In genomic region chr15:82414536-82415191, GRCh38 we compare ENCODE assay signal across 1 cellular context.
TF ChIP-seq lines count a peak whose summit lies in the region.

No MANE protein-coding gene starts in this region.

TF ChIP-seq in HepG2, 621 proteins besides CTCF, POLR2A, EP300 and RAD21 (continued from another document):
- TF ChIP-seq ZNF839 (CRISPR knock-in tag; IDR thresholded peaks at IDR 0.05; ENCODE audit: borderline replicate concordance) (no peak), RFXANK (CRISPR knock-in tag; IDR thresholded peaks at IDR 0.05) (no peak), ZNF816 (CRISPR knock-in tag; IDR thresholded peaks at IDR 0.05; ENCODE audit: borderline replicate concordance) (0 out of 2 replicates have a peak, but pooled peaks have one; percentile 31), NFKB2 (CRISPR knock-in tag; IDR thresholded peaks at IDR 0.05; ENCODE audit: borderline replicate concordance) (no peak), ZNF501 (CRISPR knock-in tag; IDR thresholded peaks at IDR 0.05) (0 out of 2 replicates have a peak, but pooled peaks have one; percentile 22), CREM (IDR thresholded peaks at IDR 0.05) (peak; percentile 45; the same call in 1 of the 2 replicates), CREM (CRISPR knock-in tag; IDR thresholded peaks at IDR 0.05) (no peak), ASH2L (IDR thresholded peaks at IDR 0.05; ENCODE audit: insufficient read length, low read depth, low read length) (peak; percentile 42), SOX6 (IDR thresholded peaks at IDR 0.05) (no peak), SOX6 (CRISPR knock-in tag; IDR thresholded peaks at IDR 0.05) (peak; percentile 33; the same call in 1 of the 2 replicates), FOXP1 (IDR thresholded peaks at IDR 0.05) (no peak), FOXP1 (CRISPR knock-in tag; IDR thresholded peaks at IDR 0.05) (peak; percentile 69; the same call in 1 of the 2 replicates), CSRNP1 (CRISPR knock-in tag; IDR thresholded peaks at IDR 0.05) (no peak), ZNF367 (CRISPR knock-in tag; IDR thresholded peaks at IDR 0.05; ENCODE audit: borderline replicate concordance) (no peak), ZBTB1 (CRISPR knock-in tag; IDR thresholded peaks at IDR 0.05; ENCODE audit: borderline replicate concordance) (no peak), REL (CRISPR knock-in tag; conservative IDR thresholded peaks at IDR 0.05) (no peak), NFRKB (IDR thresholded peaks at IDR 0.05) (no peak), RFXAP (CRISPR knock-in tag; IDR thresholded peaks at IDR 0.05; ENCODE audit: borderline replicate concordance) (no peak), ZNF564 (CRISPR knock-in tag; IDR thresholded peaks at IDR 0.05) (no peak), BCL6 (CRISPR knock-in tag; IDR thresholded peaks at IDR 0.05) (peak; percentile 58), ZNF577 (CRISPR knock-in tag; IDR thresholded peaks at IDR 0.05; ENCODE audit: borderline replicate concordance, low read depth) (no peak), REXO4 (CRISPR knock-in tag; IDR thresholded peaks at IDR 0.05; ENCODE audit: borderline replicate concordance) (no peak), DNMT1 (CRISPR knock-in tag; IDR thresholded peaks at IDR 0.05) (no peak), FOXK1 (CRISPR knock-in tag; IDR thresholded peaks at IDR 0.05; ENCODE audit: borderline replicate concordance, low read depth) (0 out of 2 replicates have a peak, but pooled peaks have one; percentile 49), CEBPB (IDR thresholded peaks at IDR 0.05; ENCODE audit: borderline replicate concordance, low read depth, low read length) (no peak; the same call in 1 of the 2 replicates), EHMT2 (IDR thresholded peaks at IDR 0.05; ENCODE audit: borderline replicate concordance, low read depth, low read length) (no peak), ZFAT (CRISPR knock-in tag; conservative IDR thresholded peaks at IDR 0.05) (no peak), SIN3A (IDR thresholded peaks at IDR 0.05; ENCODE audit: borderline replicate concordance, low read depth, low read length) (no peak), ZNF44 (CRISPR knock-in tag; IDR thresholded peaks at IDR 0.05) (no peak), HNF1A (IDR thresholded peaks at IDR 0.05; ENCODE audit: low read depth) (peak; percentile 81), HNF1A (CRISPR knock-in tag; IDR thresholded peaks at IDR 0.05; ENCODE audit: borderline replicate concordance) (peak; percentile 78; the same call in 1 of the 2 replicates), TEAD2 (CRISPR knock-in tag; IDR thresholded peaks at IDR 0.05) (no peak), GATAD2A (CRISPR knock-in tag; IDR thresholded peaks at IDR 0.05) (peak; percentile 47), HHEX (CRISPR knock-in tag; IDR thresholded peaks at IDR 0.05) (no peak)
